In the genomic region with DNA sequence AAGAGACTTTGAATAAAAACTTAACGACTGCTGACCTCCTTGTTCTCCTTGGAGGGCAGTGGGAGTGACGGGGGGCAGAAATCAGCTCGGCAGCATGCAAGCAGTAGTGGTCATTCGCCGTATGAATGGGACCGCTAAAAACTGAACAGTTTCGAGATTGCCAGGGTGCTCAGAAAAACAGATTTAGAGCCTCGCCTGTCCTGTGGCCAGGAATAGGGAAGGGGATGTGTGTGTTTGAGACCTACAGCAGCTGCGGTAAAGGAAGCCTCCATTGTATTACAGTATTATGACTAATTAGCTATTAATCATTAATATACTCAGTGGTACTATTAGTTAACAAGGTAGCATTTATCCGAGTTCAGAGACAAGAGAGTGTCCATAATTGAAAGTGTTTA, we compare ENCODE assay signal across 8 cellular contexts. TPM values are rescaled to one million over a fixed set of nuclear protein-coding genes. Genes with fewer than 3 reads are reported as not detected.
DNase-seq lines count a peak whose midpoint lies in the region; ATAC-seq and TF ChIP-seq lines count a peak whose summit lies in the region.

No MANE protein-coding gene starts in this region.

- H3K4me3 ChIP-seq in thymus (ENCODE audit: low read length), result peak overlapping the region; percentile 75

- peak overlapping the region; percentile 84 for H3K27ac Mint-ChIP-seq in activated CD4-positive, alpha-beta T cell treated with anti-CD3 and anti-CD28 coated beads, Interleukin-2, amount 10 ng/mL, durations not matched to agents 7 days and 5 days
- peak overlapping the region; percentile 55 for H3K27ac Mint-ChIP-seq in activated naive CD8-positive, alpha-beta T cell treated with anti-CD3 and anti-CD28 coated beads for 36 hours

- H3K27me3 Mint-ChIP-seq in activated CD4-positive, alpha-beta T cell treated with anti-CD3 and anti-CD28 coated beads, Interleukin-2, amount 10 ng/mL, durations not matched to agents 7 days and 5 days, result no peaks in the 10 kb centered on the region
- no peaks in the 10 kb centered on the region for H3K27me3 Mint-ChIP-seq in activated naive CD8-positive, alpha-beta T cell treated with anti-CD3 and anti-CD28 coated beads for 36 hours

- peak overlapping the region; percentile 78 for H3K4me3 Mint-ChIP-seq in activated CD4-positive, alpha-beta T cell treated with anti-CD3 and anti-CD28 coated beads, Interleukin-2, amount 10 ng/mL, durations not matched to agents 7 days and 5 days
- peak overlapping the region; percentile 78 for H3K4me3 Mint-ChIP-seq in activated naive CD8-positive, alpha-beta T cell treated with anti-CD3 and anti-CD28 coated beads for 36 hours

- no peaks in the 10 kb centered on the region for H3K27me3 ChIP-seq in layer of hippocampus (ENCODE audit: control insufficient read depth, insufficient read depth, low read length)
- no peaks in the 10 kb centered on the region for H3K27me3 ChIP-seq in thymus (ENCODE audit: control insufficient read depth, insufficient read depth)

- DNase-seq in activated CD4-positive, alpha-beta T cell treated with anti-CD3 and anti-CD28 coated beads, Interleukin-2, amount 10 ng/mL, durations not matched to agents 7 days and 5 days, result no peak
- DNase-seq in activated CD4-positive, alpha-beta T cell treated with anti-CD3 and anti-CD28 coated beads for 48 hours, result no peak
- no peak for DNase-seq in activated naive CD8-positive, alpha-beta T cell treated with anti-CD3 and anti-CD28 coated beads for 36 hours
- DNase-seq in GM10248 (ENCODE audit: extremely low spot score), result no peak

- CTCF ChIA-PET in activated CD4-positive, alpha-beta T cell treated with anti-CD3 and anti-CD28 coated beads, Interleukin-2, amount 10 ng/mL, durations not matched to agents 7 days and 5 days (lab: Charles Lee), result interaction anchor here (0.9 kb wide), 1 partner anchor 15 kb away, joined by 5 read pairs; no protein-coding TSS in a partner anchor
- CTCF ChIA-PET in GM10248 (lab: Yijun Ruan, JAX), result interaction anchor here (2.1 kb wide), 1 partner anchor 20 kb away, joined by 8 read pairs; no protein-coding TSS in a partner anchor

- POLR2A ChIA-PET in activated CD4-positive, alpha-beta T cell treated with anti-CD3 and anti-CD28 coated beads, Interleukin-2, amount 10 ng/mL, durations not matched to agents 7 days and 5 days (lab: Charles Lee), result no interaction called here
- POLR2A ChIA-PET in GM10248 (lab: Yijun Ruan, JAX), result no interaction called here

- no peak for TF ChIP-seq CTCF in GM10248 (IDR thresholded peaks at IDR 0.05; ENCODE audit: control extremely low read depth, extremely low read depth, low read depth, missing control alignments)

- peaks cover 7% of the 10 kb centered on the region for H3K36me3 Mint-ChIP-seq in activated CD4-positive, alpha-beta T cell treated with anti-CD3 and anti-CD28 coated beads, Interleukin-2, amount 10 ng/mL, durations not matched to agents 7 days and 5 days (ENCODE audit: low read depth)
- H3K36me3 Mint-ChIP-seq in activated naive CD8-positive, alpha-beta T cell treated with anti-CD3 and anti-CD28 coated beads for 36 hours, result no peaks in the 10 kb centered on the region

- WGBS in thymus, result 38% methylated on average over 10 of the region's 10 CpGs

- H3K9me3 Mint-ChIP-seq in activated CD4-positive, alpha-beta T cell treated with anti-CD3 and anti-CD28 coated beads, Interleukin-2, amount 10 ng/mL, durations not matched to agents 7 days and 5 days, result no peaks in the 10 kb centered on the region
- H3K9me3 Mint-ChIP-seq in activated naive CD8-positive, alpha-beta T cell treated with anti-CD3 and anti-CD28 coated beads for 36 hours, result no peaks in the 10 kb centered on the region

- H3K4me1 Mint-ChIP-seq in activated CD4-positive, alpha-beta T cell treated with anti-CD3 and anti-CD28 coated beads, Interleukin-2, amount 10 ng/mL, durations not matched to agents 7 days and 5 days, result peaks cover 58% of the 10 kb centered on the region
- H3K4me1 Mint-ChIP-seq in activated naive CD8-positive, alpha-beta T cell treated with anti-CD3 and anti-CD28 coated beads for 36 hours, result peaks cover 44% of the 10 kb centered on the region

- peaks cover 27% of the 10 kb centered on the region for H3K4me1 ChIP-seq in thymus (ENCODE audit: control insufficient read depth, insufficient read depth, low read length)

- no peaks in the 10 kb centered on the region for H3K36me3 ChIP-seq in thymus (ENCODE audit: control insufficient read depth, insufficient read depth)

- no peaks in the 10 kb centered on the region for H3K9me3 ChIP-seq in thymus (ENCODE audit: control insufficient read depth)

- no peak for ATAC-seq in GM19463 (IDR thresholded peaks at IDR 0.05; ENCODE audit: unreplicated experiment)
- ATAC-seq in HG03342 (IDR thresholded peaks at IDR 0.05; ENCODE audit: unreplicated experiment), result no peak

- peak overlapping the region; percentile 95 for H3K27ac ChIP-seq in layer of hippocampus (ENCODE audit: low read depth, low read length)
- peak overlapping the region; percentile 95 for H3K27ac ChIP-seq in thymus (ENCODE audit: low read depth)

RNA-seq across cellular contexts. Expression of a gene that starts 0.7 kb away (rescaled TPM):
- total RNA-seq in activated CD4-positive, alpha-beta T cell treated with anti-CD3 and anti-CD28 coated beads, Interleukin-2, amount 10 ng/mL, durations not matched to agents 7 days and 5 days, result 10 to 100 TPM; 32.1 to 36.2 TPM
- 1 to 10 TPM; 5.3 to 5.5 TPM for total RNA-seq in activated naive CD8-positive, alpha-beta T cell treated with anti-CD3 and anti-CD28 coated beads for 36 hours
- 32.0 TPM for polyA plus RNA-seq in thymus

RNA-seq across cellular contexts. Expression of a gene that starts 52.0 kb away (rescaled TPM):
- total RNA-seq in activated CD4-positive, alpha-beta T cell treated with anti-CD3 and anti-CD28 coated beads, Interleukin-2, amount 10 ng/mL, durations not matched to agents 7 days and 5 days, result 100 to 1,000 TPM; 132 to 153 TPM
- total RNA-seq in activated naive CD8-positive, alpha-beta T cell treated with anti-CD3 and anti-CD28 coated beads for 36 hours, result 100 to 1,000 TPM; 441 to 451 TPM
- 59.9 TPM for polyA plus RNA-seq in thymus

Comparison
In these comparisons a context has a peak if more than half of its experiments do, and no peak if none do; other contexts are left out.
1. RNA of a gene that starts 0.7 kb away (total RNA-seq): 32.1 to 36.2 TPM in activated CD4-positive, alpha-beta T cell treated with anti-CD3 and anti-CD28 coated beads, Interleukin-2, amount 10 ng/mL, durations not matched to agents 7 days and 5 days; 5.3 to 5.5 TPM in activated naive CD8-positive, alpha-beta T cell treated with anti-CD3 and anti-CD28 coated beads for 36 hours; every median in the first group is over 4 times any median in the second.